8 cellular contexts compared by ENCODE assay signal in genomic region chrX:1391370-1391706, GRCh38. TPM values are rescaled to one million over a fixed set of nuclear protein-coding genes. Genes with fewer than 3 reads are reported as not detected.
A peak's percentile ranks its signal among the peaks of the same experiment; 100 is the strongest.
DNase-seq lines count a peak whose midpoint lies in the region; ATAC-seq and TF ChIP-seq lines count a peak whose summit lies in the region.

No MANE protein-coding gene starts in this region.

- H3K27me3 ChIP-seq in A673 (replicated peaks; ENCODE audit: insufficient read depth, low read depth, low read length, poor library complexity) (no peaks in the 10 kb centered on the region), heart left ventricle (no peaks in the 10 kb centered on the region), skeletal muscle satellite cell (ENCODE audit: control insufficient read depth, insufficient read depth, low read length) (no peaks in the 10 kb centered on the region)

- WGBS in heart left ventricle, 4 donors, result 0% methylated on average over 2 to 19 of the region's 19 CpGs

- peaks cover 61% of the 10 kb centered on the region for H3K36me3 Mint-ChIP-seq in activated CD4-positive, alpha-beta memory T cell treated with anti-CD3 and anti-CD28 coated beads, Interleukin-2, amount 10 ng/mL, durations not matched to agents 7 days and 5 days (ENCODE audit: low read depth)

- TF ChIP-seq CTCF in A673 (conservative IDR thresholded peaks at IDR 0.05; ENCODE audit: low read depth, low read length), result no peak
- no peak for TF ChIP-seq CTCF in heart left ventricle (IDR thresholded peaks at IDR 0.05)

- peak overlapping the region; percentile 100 for H3K27ac ChIP-seq in A673 (ENCODE audit: low read depth, low read length, poor library complexity, severe bottlenecking)
- H3K27ac ChIP-seq in heart left ventricle, result peak overlapping the region; percentile 97 to 100 (median 99)

- peak overlapping the region; percentile 94 for H3K27ac Mint-ChIP-seq in activated CD4-positive, alpha-beta memory T cell treated with anti-CD3 and anti-CD28 coated beads, Interleukin-2, amount 10 ng/mL, durations not matched to agents 7 days and 5 days

- H3K4me3 ChIP-seq in A673 (ENCODE audit: low read depth, low read length, poor library complexity, severe bottlenecking), result peak overlapping the region; percentile 100
- peak overlapping the region; percentile 78 to 100 (median 95) for H3K4me3 ChIP-seq in heart left ventricle
- H3K4me3 ChIP-seq in skeletal muscle satellite cell (ENCODE audit: low read length), result peak overlapping the region; percentile 100

- H3K27me3 Mint-ChIP-seq in activated CD4-positive, alpha-beta memory T cell treated with anti-CD3 and anti-CD28 coated beads, Interleukin-2, amount 10 ng/mL, durations not matched to agents 7 days and 5 days, result no peaks in the 10 kb centered on the region

- TF ChIP-seq POLR2A in heart left ventricle (IDR thresholded peaks at IDR 0.05), result no peak

- no peak for DNase-seq in A673 (ENCODE audit: low spot score)
- DNase-seq in activated CD4-positive, alpha-beta memory T cell treated with anti-CD3 and anti-CD28 coated beads, Interleukin-2, amount 10 ng/mL, durations not matched to agents 7 days and 5 days, result peak; percentile 93
- DNase-seq in heart left ventricle, result peak in 3 of 5 donors; percentile 93 to 98 (median 93)

- H3K4me1 ChIP-seq in A673 (ENCODE audit: insufficient read depth, low read length, poor library complexity, severe bottlenecking), result peaks cover 28% of the 10 kb centered on the region
- peaks cover 4 to 58% (median 45%) of the 10 kb centered on the region in 12 donors for H3K4me1 ChIP-seq in heart left ventricle
- H3K4me1 ChIP-seq in skeletal muscle satellite cell (ENCODE audit: control insufficient read depth, insufficient read depth, low read length), result peaks cover 24% of the 10 kb centered on the region

- BruUV-seq in A673 (replicated peaks; lab: Mats Ljungman, UMichigan), result no TSS peak

- H3K9me3 Mint-ChIP-seq in activated CD4-positive, alpha-beta memory T cell treated with anti-CD3 and anti-CD28 coated beads, Interleukin-2, amount 10 ng/mL, durations not matched to agents 7 days and 5 days, result no peaks in the 10 kb centered on the region

- CTCF ChIA-PET in A673 (lab: Charles Lee), result no interaction called here
- CTCF ChIA-PET in activated CD4-positive, alpha-beta memory T cell treated with anti-CD3 and anti-CD28 coated beads, Interleukin-2, amount 10 ng/mL, durations not matched to agents 7 days and 5 days (lab: Charles Lee), result no interaction called here

- peak overlapping the region; percentile 99 for H3K4me2 ChIP-seq in skeletal muscle satellite cell (ENCODE audit: low read length)

- no peaks in the 10 kb centered on the region for H3K9me3 ChIP-seq in A673 (ENCODE audit: low read depth, low read length, poor library complexity, severe bottlenecking)
- no peaks in the 10 kb centered on the region for H3K9me3 ChIP-seq in heart left ventricle
- no peaks in the 10 kb centered on the region for H3K9me3 ChIP-seq in skeletal muscle satellite cell (replicated peaks; ENCODE audit: low read length)

- peaks cover 67% of the 10 kb centered on the region for H3K4me1 Mint-ChIP-seq in activated CD4-positive, alpha-beta memory T cell treated with anti-CD3 and anti-CD28 coated beads, Interleukin-2, amount 10 ng/mL, durations not matched to agents 7 days and 5 days

- POLR2A ChIA-PET in A673 (lab: Charles Lee; ENCODE audit: low non-redundant PET), result no interaction called here
- POLR2A ChIA-PET in activated CD4-positive, alpha-beta memory T cell treated with anti-CD3 and anti-CD28 coated beads, Interleukin-2, amount 10 ng/mL, durations not matched to agents 7 days and 5 days (lab: Charles Lee), result no interaction called here

- intact Hi-C loops in A673 (cut with micrococcal nuclease; ENCODE audit: unreplicated experiment) (no loop called here), heart left ventricle (cut with DNase I) (loop anchor here in 5 of 10 donors (5.0 to 10.0 kb wide), 5 partner anchors 53 to 201 kb away; partner anchors contain the start of genes ASMTL (in 2 of the 5) and AKAP17A (in 1 of the 5))

- peak overlapping the region; percentile 91 for H3K4me3 Mint-ChIP-seq in activated CD4-positive, alpha-beta memory T cell treated with anti-CD3 and anti-CD28 coated beads, Interleukin-2, amount 10 ng/mL, durations not matched to agents 7 days and 5 days

- ATAC-seq in GM21619 (IDR thresholded peaks at IDR 0.05; ENCODE audit: unreplicated experiment) (peak; percentile 34), heart left ventricle (peak; percentile 53 to 65 (median 57)), GM21515 (IDR thresholded peaks at IDR 0.05; ENCODE audit: unreplicated experiment) (no peak), GM18502 (IDR thresholded peaks at IDR 0.05; ENCODE audit: poor library complexity, unreplicated experiment) (no peak), HG02970 (IDR thresholded peaks at IDR 0.05; ENCODE audit: low FRiP score, unreplicated experiment) (no peak)

- peak overlapping the region; percentile 100 for H3K9ac ChIP-seq in skeletal muscle satellite cell (ENCODE audit: low read depth, low read length)

- H3K36me3 ChIP-seq in A673 (ENCODE audit: insufficient read depth, low read length, poor library complexity, severe bottlenecking) (peaks cover 55% of the 10 kb centered on the region), heart left ventricle (peaks cover 2 to 48% (median 46%) of the 10 kb centered on the region in 9 donors), skeletal muscle satellite cell (ENCODE audit: insufficient read depth, low read length) (peaks cover 56% of the 10 kb centered on the region)

RNA-seq across cellular contexts. Expression of gene SLC25A6, which starts 0.6 kb away (rescaled TPM):
- total RNA-seq in A673 (2021) (423 and 432 TPM in 2 replicates), heart left ventricle (100 to 1,000 TPM; 109 to 197 (median 129) TPM)
- 100 to 1,000 TPM; 249 to 255 TPM for total RNA-seq in activated CD4-positive, alpha-beta memory T cell treated with anti-CD3 and anti-CD28 coated beads, Interleukin-2, amount 10 ng/mL, durations not matched to agents 7 days and 5 days
- 100 to 1,000 TPM in 1 of 2 donors, 10 to 100 TPM in 1; 78.2 to 232 TPM for polyA plus RNA-seq in heart left ventricle
- total RNA-seq in skeletal muscle satellite cell (2012; rRNA removed), result 317 and 350 TPM in 2 replicates

RNA-seq across cellular contexts. Expression of gene IL3RA, which starts 54.8 kb away (rescaled TPM):
- total RNA-seq in A673 (2021), result 0.49 and 0.52 TPM in 2 replicates
- total RNA-seq in activated CD4-positive, alpha-beta memory T cell treated with anti-CD3 and anti-CD28 coated beads, Interleukin-2, amount 10 ng/mL, durations not matched to agents 7 days and 5 days, result 10 to 100 TPM; 35.2 to 35.4 TPM
- total RNA-seq in heart left ventricle, result 10 to 100 TPM in 1 of 9 donors, 1 to 10 TPM in 8; 3.2 to 20.4 (median 4.4) TPM
- 10 to 100 TPM in 1 of 2 donors, 1 to 10 TPM in 1; 9.1 to 11.0 TPM for polyA plus RNA-seq in heart left ventricle
- total RNA-seq in skeletal muscle satellite cell (2012; rRNA removed), result not detected in 2 replicates

Comparison
In these comparisons a context has a peak if more than half of its experiments do, and no peak if none do; other contexts are left out.
1. ATAC-seq: peak in GM21619 (single experiment) and heart left ventricle (4 of 4); none in GM21515 (single experiment), GM18502 (single experiment) and HG02970 (single experiment).
2. Peak in every context shown above with its lines, with median percentiles within 50 percentile points of each other: H3K4me3 ChIP-seq.